ENCODE assay signal across 22 cellular contexts in the genomic region with DNA sequence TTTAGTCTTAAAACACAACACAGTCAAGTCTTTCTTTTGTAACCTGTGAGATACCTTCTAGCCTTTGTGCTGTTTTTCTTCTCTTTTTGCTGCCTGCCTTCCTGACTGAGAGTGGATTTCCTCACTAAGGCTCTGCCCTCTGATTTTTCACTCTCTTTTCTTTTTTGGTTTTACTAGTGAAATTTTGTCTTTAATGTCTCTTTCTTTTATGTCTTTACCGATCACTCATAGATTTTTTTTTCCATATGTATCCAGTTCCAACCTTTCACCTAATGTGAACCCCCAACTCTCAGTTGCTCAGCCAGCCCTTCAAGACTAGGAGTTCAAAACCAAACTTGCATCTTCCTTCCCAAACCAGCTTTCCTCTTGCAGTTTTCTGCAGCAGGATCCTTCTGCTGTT. TPM values are rescaled to one million over a fixed set of nuclear protein-coding genes. Genes with fewer than 3 reads are reported as not detected.
DNase-seq lines count a peak whose midpoint lies in the region; ATAC-seq and TF ChIP-seq lines count a peak whose summit lies in the region.
"Had no signal": no experiment of that assay in that cellular context is flagged by ENCODE, and none has a peak within 500 bp of the region (broad histone marks: within the 10 kb centered on the region; RNA-seq: fewer than 3 reads in every experiment).

No MANE protein-coding gene starts in this region.

- H3K4me1 ChIP-seq in left ventricle myocardium inferior = peaks cover 63% of the 10 kb centered on the region
- peaks cover 16% of the 10 kb centered on the region for H3K4me1 ChIP-seq in OCI-LY7 (ENCODE audit: insufficient read depth, low read length, poor library complexity, severe bottlenecking)
- peaks cover 2 to 75% (median 30%) of the 10 kb centered on the region in 6 donors for H3K4me1 ChIP-seq in spleen
- H3K4me1 ChIP-seq: adrenal gland had no signal

- H3K27ac ChIP-seq in left ventricle myocardium inferior (replicated peaks) (peak overlapping the region; percentile 65), OCI-LY7 (ENCODE audit: low read depth, low read length, poor library complexity, severe bottlenecking) (no peak overlapping the region), spleen (peak overlapping the region in 3 of 8 donors; percentile 9 to 68 (median 61))
- H3K27ac ChIP-seq: adrenal gland, brain microvascular endothelial cell, GM23248, pancreas had no signal

- H3K4me1 Mint-ChIP-seq in activated T-helper 17 cell treated with anti-CD3 and anti-CD28 coated beads, Interleukin-2, amount 50 U/mL, for 72 hours = peaks cover 57% of the 10 kb centered on the region
- H3K4me1 Mint-ChIP-seq in type B pancreatic cell (ENCODE audit: unreplicated experiment) = peaks cover 5% of the 10 kb centered on the region

- POLR2A ChIA-PET in OCI-LY7 (lab: Charles Lee) = no interaction called here

- H3K4me3 ChIP-seq in left ventricle myocardium inferior (no peak overlapping the region), OCI-LY7 (ENCODE audit: low read depth, low read length, poor library complexity, severe bottlenecking) (no peak overlapping the region), spleen (no peak overlapping the region)
- H3K4me3 ChIP-seq: adrenal gland, GM23248, pancreas had no signal

- H4K20me1 ChIP-seq in OCI-LY7 (ENCODE audit: insufficient read depth, low read length) = no peaks in the 10 kb centered on the region

- H3K27me3 ChIP-seq in left ventricle myocardium inferior (ENCODE audit: low read depth) = no peaks in the 10 kb centered on the region
- H3K27me3 ChIP-seq in spleen (replicated peaks in 1 of 7) = no peaks in the 10 kb centered on the region
- H3K27me3 ChIP-seq: adrenal gland, brain microvascular endothelial cell, pancreas had no signal

- no peaks in the 10 kb centered on the region for H3K9me2 ChIP-seq in OCI-LY7 (ENCODE audit: insufficient read depth, low read length)

- H3K79me2 ChIP-seq in OCI-LY7 (ENCODE audit: insufficient read depth, low read depth, low read length) = no peaks in the 10 kb centered on the region

- H3K9me3 ChIP-seq in left ventricle myocardium inferior (replicated peaks) (no peaks in the 10 kb centered on the region), OCI-LY7 (ENCODE audit: low read length) (no peaks in the 10 kb centered on the region), spleen (no peaks in the 10 kb centered on the region)
- H3K9me3 ChIP-seq: adrenal gland, pancreas had no signal

- H3K36me3 Mint-ChIP-seq in activated T-helper 17 cell treated with anti-CD3 and anti-CD28 coated beads, Interleukin-2, amount 50 U/mL, for 72 hours (ENCODE audit: low read depth) = peaks cover 96% of the 10 kb centered on the region
- peaks cover 22% of the 10 kb centered on the region for H3K36me3 Mint-ChIP-seq in type B pancreatic cell

- peak overlapping the region; percentile 58 for H3K4me3 Mint-ChIP-seq in activated T-helper 17 cell treated with anti-CD3 and anti-CD28 coated beads, Interleukin-2, amount 50 U/mL, for 72 hours
- H3K4me3 Mint-ChIP-seq in type B pancreatic cell = no peak overlapping the region
- H3K4me3 Mint-ChIP-seq: stimulated activated memory B cell treated with anti-CD40 and anti-IgM and Interleukin-4, amounts not matched to agents 10 μg/mL and 1 μg/mL and 100 μg/mL, for 72 hours had no signal

- H3K36me3 ChIP-seq in left ventricle myocardium inferior (peaks cover 34% of the 10 kb centered on the region), OCI-LY7 (ENCODE audit: insufficient read depth, low read length) (no peaks in the 10 kb centered on the region), spleen (peaks cover 0 to 88% (median 31%) of the 10 kb centered on the region in 6 donors)

- H3K27ac Mint-ChIP-seq in activated T-helper 17 cell treated with anti-CD3 and anti-CD28 coated beads, Interleukin-2, amount 50 U/mL, for 72 hours = peak overlapping the region; percentile 5
- peak overlapping the region; percentile 9 for H3K27ac Mint-ChIP-seq in type B pancreatic cell
- H3K27ac Mint-ChIP-seq: stimulated activated memory B cell treated with anti-CD40 and anti-IgM and Interleukin-4, amounts not matched to agents 10 μg/mL and 1 μg/mL and 100 μg/mL, for 72 hours had no signal

- no peaks in the 10 kb centered on the region for H3K27me3 Mint-ChIP-seq in activated T-helper 17 cell treated with anti-CD3 and anti-CD28 coated beads, Interleukin-2, amount 50 U/mL, for 72 hours
- H3K27me3 Mint-ChIP-seq in type B pancreatic cell = no peaks in the 10 kb centered on the region
- H3K27me3 Mint-ChIP-seq: naive thymus-derived CD8-positive, alpha-beta T cell; stimulated activated memory B cell treated with anti-CD40 and anti-IgM and Interleukin-4, amounts not matched to agents 10 μg/mL and 1 μg/mL and 100 μg/mL, for 72 hours had no signal

- no peak for ATAC-seq in left ventricle myocardium superior
- no peak for ATAC-seq in activated T-helper 17 cell treated with anti-CD3 and anti-CD28 coated beads, Interleukin-2, amount 50 U/mL, for 72 hours (replicated peaks)
- ATAC-seq: naive thymus-derived CD8-positive, alpha-beta T cell; pancreas; Right ventricle myocardium inferior had no signal

- no peak for TF ChIP-seq POLR2A in spleen (IDR thresholded peaks at IDR 0.05)

- no peak for DNase-seq in left ventricle myocardium inferior
- no peak for DNase-seq in left ventricle myocardium superior
- no peak for DNase-seq in OCI-LY7 (ENCODE audit: low spot score)
- DNase-seq in type B pancreatic cell (ENCODE audit: extremely low spot score, unreplicated experiment) = no peak
- DNase-seq in spleen = no peak
- DNase-seq in kidney glomerular epithelial cell (lab: John Stamatoyannopoulos, UW) = no peak
- DNase-seq: adrenal gland; brain microvascular endothelial cell; effector CD8-positive, alpha-beta T cell; foreskin fibroblast; GM23248; KBM-7; naive thymus-derived CD8-positive, alpha-beta T cell; NCI-H1436; NCI-H2107; NCI-H446 treated with DMSO at 0.1 percent for 48 hours; OCI-M1; pancreas; stimulated activated CD4-positive, alpha-beta T cell treated with anti-CD3 and anti-CD28 coated beads, Interleukin-4, amount 100 ng/mL, for 1 hour had no signal

- no peaks in the 10 kb centered on the region for H3K9me3 Mint-ChIP-seq in activated T-helper 17 cell treated with anti-CD3 and anti-CD28 coated beads, Interleukin-2, amount 50 U/mL, for 72 hours
- no peaks in the 10 kb centered on the region for H3K9me3 Mint-ChIP-seq in type B pancreatic cell
- H3K9me3 Mint-ChIP-seq: naive thymus-derived CD8-positive, alpha-beta T cell had no signal

- no peak for TF ChIP-seq CTCF in left ventricle myocardium inferior (IDR thresholded peaks at IDR 0.05; ENCODE audit: borderline replicate concordance)
- TF ChIP-seq CTCF in OCI-LY7 (conservative IDR thresholded peaks at IDR 0.05; ENCODE audit: low read length) = no peak
- no peak for TF ChIP-seq CTCF in type B pancreatic cell (conservative IDR thresholded peaks at IDR 0.05)
- no peak for TF ChIP-seq CTCF in spleen (IDR thresholded peaks at IDR 0.05 in 8 of 11, conservative IDR thresholded peaks at IDR 0.05 in 3 of 11)

- BruUV-seq in OCI-LY7 (replicated peaks; lab: Mats Ljungman, UMichigan) = no TSS peak

- intact Hi-C loops in left ventricle myocardium inferior (cut with micrococcal nuclease) = no loop called here
- intact Hi-C loops in left ventricle myocardium superior (cut with micrococcal nuclease) = no loop called here
- intact Hi-C loops in OCI-LY7 (cut with micrococcal nuclease; ENCODE audit: unreplicated experiment) = no loop called here
- intact Hi-C loops in spleen (cut with DNase I; ENCODE audit: low total_unique reads) = no loop called here

- CTCF ChIA-PET in OCI-LY7 (lab: Charles Lee; ENCODE audit: unreplicated experiment) = interaction anchor here (0.5 kb wide), 1 partner anchor 426 kb away, joined by 3 read pairs; no protein-coding TSS in a partner anchor

- H2AFZ ChIP-seq in OCI-LY7 (ENCODE audit: low read length) = peak overlapping the region; percentile 41; the same call in 1 of the 2 replicates
- H2AFZ ChIP-seq: GM23248 had no signal

- no peak overlapping the region for H3K4me2 ChIP-seq in OCI-LY7 (ENCODE audit: low read length)

- 78 to 89% (median 84%) methylated on average over 1 of the region's 1 CpG for WGBS in spleen, 5 donors

RNA-seq across cellular contexts. Expression of gene LGALS8, which starts 6.5 kb away (rescaled TPM):
- total RNA-seq in left ventricle myocardium inferior (76.5 TPM), left ventricle myocardium superior (86.0 TPM), OCI-LY7 (2022) (not detected in 2 replicates), type B pancreatic cell (ENCODE audit: low replicate concordance) (42.4 and 87.4 TPM in 2 replicates), spleen (100 to 1,000 TPM; 128 to 276 (median 155) TPM)
- not detected in 2 replicates for total RNA-seq in OCI-LY7 (2014; rRNA removed; shearing (Covaris generic))
- 100 to 1,000 TPM; 114 to 253 TPM for total RNA-seq in activated T-helper 17 cell treated with anti-CD3 and anti-CD28 coated beads, Interleukin-2, amount 50 U/mL, for 72 hours
- 10 to 100 TPM; 18.4 to 33.4 (median 25.6) TPM for polyA plus RNA-seq in spleen

Comparison
In these comparisons a context has a peak if more than half of its experiments do, and no peak if none do; other contexts are left out.
1. RNA of gene LGALS8, which starts 6.5 kb away (total RNA-seq): 114 to 253 TPM in activated T-helper 17 cell treated with anti-CD3 and anti-CD28 coated beads, Interleukin-2, amount 50 U/mL, for 72 hours, 128 to 276 TPM in spleen, 86.0 TPM in left ventricle myocardium superior (single experiment), 76.5 TPM in left ventricle myocardium inferior (single experiment) and 42.4 to 87.4 TPM in type B pancreatic cell; not detected in OCI-LY7; every median in the first group is over 10 times any median in the second.